Comparison of ENCODE assay signal across 8 cellular contexts in the genomic region with DNA sequence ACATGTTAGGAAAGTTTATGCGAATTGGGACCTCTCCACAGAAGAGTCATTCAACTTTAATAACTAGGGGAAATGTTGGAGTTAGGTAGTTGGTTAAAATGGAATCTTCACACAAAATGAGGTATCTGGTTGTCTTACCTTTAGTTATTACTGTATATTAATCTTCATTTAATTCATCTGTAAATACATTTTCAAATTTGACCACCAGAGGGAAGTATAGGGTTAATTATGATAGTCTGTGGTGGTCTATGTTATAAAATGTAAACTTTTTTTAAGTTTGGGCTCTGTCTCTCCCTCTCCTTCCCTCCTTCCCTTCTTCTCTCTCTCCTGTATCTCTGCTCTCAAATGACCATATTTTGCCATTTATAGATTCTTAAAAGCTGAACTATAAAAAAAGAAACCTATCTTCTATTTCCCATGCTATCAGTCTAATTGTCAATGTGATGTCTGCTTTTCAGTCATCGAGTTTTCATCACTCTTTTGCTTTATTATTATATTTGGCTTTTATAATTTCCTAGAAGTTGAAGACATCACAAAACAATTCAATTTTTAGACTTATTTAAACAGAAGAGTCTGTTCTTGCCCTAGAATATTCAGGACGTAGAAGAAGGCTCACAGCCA. TPM values are rescaled to one million over a fixed set of nuclear protein-coding genes. Genes with fewer than 3 reads are reported as not detected.
DNase-seq lines count a peak whose midpoint lies in the region; ATAC-seq and TF ChIP-seq lines count a peak whose summit lies in the region.

No MANE protein-coding gene starts in this region.

- H3K9me1 ChIP-seq in IMR-90 (ENCODE audit: insufficient read depth, low read length): no peaks in the 10 kb centered on the region

- DNase-seq in IMR-90 (peak; percentile 42), mesendoderm (peak; percentile 14), islet precursor cell (no peak)

- TF ChIP-seq POLR2A in IMR-90 (IDR thresholded peaks at IDR 0.05; ENCODE audit: low read depth, low read length): no peak

- H2BK120ac ChIP-seq in IMR-90 (ENCODE audit: low read depth, low read length) (no peak overlapping the region), mesendoderm (ENCODE audit: low read depth, low read length) (no peak overlapping the region)

- H4K5ac ChIP-seq in IMR-90 (ENCODE audit: low read depth, low read length): no peak overlapping the region
- H4K5ac ChIP-seq in mesendoderm (ENCODE audit: low read length): no peak overlapping the region

- no peak overlapping the region for H2AK9ac ChIP-seq in IMR-90 (replicated peaks; ENCODE audit: low read depth, low read length, poor library complexity)

- H3K27ac ChIP-seq in IMR-90 (ENCODE audit: insufficient read depth, low read length) (no peak overlapping the region), angular gyrus (ENCODE audit: low read depth, low read length) (peak overlapping the region; percentile 37), mesendoderm (ENCODE audit: low read depth, low read length) (no peak overlapping the region)

- H4K91ac ChIP-seq in IMR-90 (ENCODE audit: insufficient read depth, low read depth, low read length): no peak overlapping the region

- intact Hi-C loops in IMR-90 (cut with micrococcal nuclease): loop anchor here (1.0 to 10.0 kb wide), 5 partner anchors 88 to 1185 kb away; a partner anchor contains a TSS

- no CpG with 5 or more reads among the region's 3 CpGs for WGBS in IMR-90 (ENCODE audit: extremely low coverage in 2 of 2, insufficient read length in 1 of 2), 2 experiments
- WGBS in mesendoderm (ENCODE audit: extremely low coverage, insufficient coverage, low lambda C conversion rate): no CpG with 5 or more reads among the region's 3 CpGs

- H3K79me1 ChIP-seq in IMR-90 (ENCODE audit: low read depth in 1 of 2, low read length in 2 of 2): no peaks in the 10 kb centered on the region
- no peaks in the 10 kb centered on the region for H3K79me1 ChIP-seq in mesendoderm (ENCODE audit: low read length)

- H3K4me2 ChIP-seq in IMR-90 (ENCODE audit: low read depth, low read length): no peak overlapping the region
- no peak overlapping the region for H3K4me2 ChIP-seq in mesendoderm (ENCODE audit: low read length)

- H3K14ac ChIP-seq in IMR-90 (replicated peaks; ENCODE audit: low read depth, low read length): no peak overlapping the region

- no peak overlapping the region for H3K9ac ChIP-seq in IMR-90 (ENCODE audit: low read depth, low read length)
- H3K9ac ChIP-seq in mesendoderm (ENCODE audit: low read length): no peak overlapping the region

- H3K23ac ChIP-seq in IMR-90 (ENCODE audit: low read depth, low read length) (no peak overlapping the region), mesendoderm (ENCODE audit: low read length) (no peak overlapping the region)

- H3K4me1 ChIP-seq in IMR-90 (ENCODE audit: control insufficient read depth, insufficient read depth, low read length) (no peaks in the 10 kb centered on the region), mesendoderm (ENCODE audit: control insufficient read depth, low read depth, low read length) (no peaks in the 10 kb centered on the region)

- H3K79me2 ChIP-seq in mesendoderm (ENCODE audit: control insufficient read depth, insufficient read depth, low read length): no peaks in the 10 kb centered on the region

- no peak overlapping the region for H3K18ac ChIP-seq in IMR-90 (ENCODE audit: low read depth, low read length)
- H3K18ac ChIP-seq in mesendoderm (ENCODE audit: low read length): no peak overlapping the region

- POLR2A ChIA-PET in IMR-90 (lab: Charles Lee; ENCODE audit: unreplicated experiment): no interaction called here

- ATAC-seq in IMR-90 (ENCODE audit: low read depth) (peak; percentile 83), GM19455 (IDR thresholded peaks at IDR 0.05; ENCODE audit: unreplicated experiment) (no peak), GM18858 (IDR thresholded peaks at IDR 0.05; ENCODE audit: unreplicated experiment) (no peak), HG02678 (IDR thresholded peaks at IDR 0.05; ENCODE audit: unreplicated experiment) (no peak)

- H3K56ac ChIP-seq in IMR-90 (ENCODE audit: extremely low read depth, insufficient read depth, low read length) (no peak overlapping the region), mesendoderm (ENCODE audit: low read length) (no peak overlapping the region)

- no peaks in the 10 kb centered on the region for H3K9me3 ChIP-seq in IMR-90 (ENCODE audit: control insufficient read depth, insufficient read depth, low read length)

- in situ Hi-C loops in IMR-90 (cut with MboI; ENCODE audit: low sequenced_read_pairs): loop anchor here (5.0 to 25.0 kb wide), 3 partner anchors 362 to 927 kb away; no protein-coding TSS in a partner anchor

- H4K20me1 ChIP-seq in IMR-90 (ENCODE audit: insufficient read depth, low read length): no peaks in the 10 kb centered on the region

- no peaks in the 10 kb centered on the region for H3K36me3 ChIP-seq in IMR-90 (ENCODE audit: control insufficient read depth, insufficient read depth, low read length)
- H3K36me3 ChIP-seq in mesendoderm (ENCODE audit: control insufficient read depth, insufficient read depth, low read length): no peaks in the 10 kb centered on the region

- peak; percentile 21; the same call in 1 of the 3 replicates for TF ChIP-seq CTCF in GM12872 (IDR thresholded peaks at IDR 0.05; ENCODE audit: insufficient read depth, low read depth, low read length)
- TF ChIP-seq CTCF in IMR-90 (conservative IDR thresholded peaks at IDR 0.05; ENCODE audit: low read depth, low read length): peak; percentile 54

- no peak overlapping the region for H3K4me3 ChIP-seq in IMR-90 (ENCODE audit: insufficient read depth, low read depth, low read length)
- H3K4me3 ChIP-seq in mesendoderm (ENCODE audit: low read length): no peak overlapping the region

- no TSS peak for BruUV-seq in IMR-90 (replicated peaks; lab: Mats Ljungman, UMichigan)

- CTCF ChIA-PET in IMR-90 (lab: Yijun Ruan, JAX): interaction anchor here (0.6 to 1.4 kb wide), 5 partner anchors 151 to 365 kb away, joined by 3 to 11 read pairs (median 4); no protein-coding TSS in a partner anchor

- H2AFZ ChIP-seq in IMR-90 (replicated peaks; ENCODE audit: low read length, poor library complexity): no peak overlapping the region

- dilution Hi-C loops in IMR-90 (cut with HindIII; ENCODE audit: low sequenced_read_pairs, unreplicated experiment): no loop called here

- no peak overlapping the region for H3K4ac ChIP-seq in IMR-90 (ENCODE audit: low read depth, low read length)
- no peak overlapping the region for H3K4ac ChIP-seq in mesendoderm (ENCODE audit: low read depth, low read length)

- H3K27me3 ChIP-seq in IMR-90 (ENCODE audit: control insufficient read depth, insufficient read depth, low read length): no peaks in the 10 kb centered on the region
- H3K27me3 ChIP-seq in mesendoderm (ENCODE audit: insufficient read depth, low read length, poor library complexity): no peaks in the 10 kb centered on the region

- H2BK5ac ChIP-seq in IMR-90 (ENCODE audit: low read depth, low read length, poor library complexity, severe bottlenecking): no peak overlapping the region
- no peak overlapping the region for H2BK5ac ChIP-seq in mesendoderm (ENCODE audit: low read length)

- TF ChIP-seq RAD21 in IMR-90 (IDR thresholded peaks at IDR 0.05; ENCODE audit: low read length): peak; percentile 70

- no peak overlapping the region for H2AK5ac ChIP-seq in IMR-90 (ENCODE audit: low read depth, low read length)
- no peak overlapping the region for H2AK5ac ChIP-seq in mesendoderm (ENCODE audit: low read length)

- H2BK15ac ChIP-seq in IMR-90 (ENCODE audit: low read depth, low read length) (no peak overlapping the region), mesendoderm (replicated peaks; ENCODE audit: low read depth) (no peak overlapping the region)

- no peak overlapping the region for H2BK20ac ChIP-seq in IMR-90 (ENCODE audit: low read depth, low read length)

- H4K8ac ChIP-seq in IMR-90 (ENCODE audit: low read depth in 2 of 2, low read length in 2 of 2) (no peak overlapping the region), mesendoderm (ENCODE audit: low read depth, low read length) (no peak overlapping the region)

TF ChIP-seq in IMR-90, 13 proteins besides CTCF, POLR2A, EP300 and RAD21:
- TF ChIP-seq MAZ (IDR thresholded peaks at IDR 0.05; ENCODE audit: borderline replicate concordance, low read depth, low read length): no peak
- peak; percentile 77 for TF ChIP-seq SMC3 (IDR thresholded peaks at IDR 0.05; ENCODE audit: low read depth, low read length)
- no peak for TF ChIP-seq RFX5 (IDR thresholded peaks at IDR 0.05; ENCODE audit: low read depth, low read length)

RNA-seq across cellular contexts. Expression of a gene that starts 49.8 kb away (rescaled TPM):
- 1.9 and 2.2 TPM in 2 replicates for total RNA-seq in IMR-90 (2012; rRNA removed)
- polyA plus RNA-seq in IMR-90 (2012; rRNA removed): 0.39 and 0.58 TPM in 2 replicates
- polyA plus RNA-seq in IMR-90 (2012; cell fraction: cytosol; rRNA removed): 0.09 and 0.39 TPM in 2 replicates
- 0.04 and 0.68 TPM in 2 replicates for polyA plus RNA-seq in IMR-90 (2012; cell fraction: nucleus; rRNA removed; ENCODE audit: low replicate concordance)
- 1.7 TPM for polyA plus RNA-seq in mesendoderm (2013, experiment 1 of 2)
- 1.6 TPM for polyA plus RNA-seq in mesendoderm (2013, experiment 2 of 2)
